In the genomic region with DNA sequence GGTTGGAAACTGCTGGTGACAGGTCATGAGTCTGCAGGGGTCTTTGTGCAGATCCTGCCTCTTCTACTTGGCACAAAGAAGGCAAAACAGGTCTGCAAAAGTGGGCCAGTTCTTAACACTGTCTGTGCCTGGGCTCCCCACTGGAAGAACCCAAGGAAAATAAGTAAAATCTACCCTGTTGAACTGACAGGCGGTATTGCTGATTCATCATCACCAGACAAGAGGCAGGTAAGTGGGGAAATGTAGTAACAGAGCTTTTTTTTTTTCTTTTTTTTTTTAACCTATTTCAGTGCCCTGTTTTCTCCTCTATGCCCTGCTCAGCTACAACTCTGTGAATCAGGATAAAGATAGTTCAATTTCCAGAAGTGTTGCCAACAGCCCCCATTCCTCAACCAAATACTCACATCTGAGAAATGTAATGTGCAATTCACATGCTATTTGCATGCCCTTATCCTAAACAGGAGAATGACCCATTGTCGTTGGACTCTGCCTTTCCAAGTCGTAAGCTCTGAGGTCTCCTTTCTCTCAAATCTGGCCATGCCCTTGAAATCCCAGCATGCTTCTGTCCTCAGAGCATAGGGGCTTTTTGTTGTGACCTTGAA, we compare ENCODE assay signal across 22 cellular contexts.
DNase-seq lines count a peak whose midpoint lies in the region; FAIRE-seq and TF ChIP-seq lines count a peak whose summit lies in the region.
"Had no signal": no experiment of that assay in that cellular context is flagged by ENCODE, and none has a peak within 500 bp of the region (broad histone marks: within the 10 kb centered on the region; RNA-seq: fewer than 3 reads in every experiment).

No MANE protein-coding gene starts in this region.

- H3K36me3 ChIP-seq in PC-9 (ENCODE audit: low read depth) = no peaks in the 10 kb centered on the region
- H3K36me3 ChIP-seq in H1 (ENCODE audit: control insufficient read depth in 2 of 4, insufficient read depth in 4 of 4, low read length in 3 of 4) = no peaks in the 10 kb centered on the region
- H3K36me3 ChIP-seq in trophoblast cell (ENCODE audit: control insufficient read depth in 1 of 2, insufficient read depth in 2 of 2, low read length in 2 of 2) = no peaks in the 10 kb centered on the region
- no peaks in the 10 kb centered on the region for H3K36me3 ChIP-seq in tibial nerve
- H3K36me3 ChIP-seq: MG63 had no signal

- H3K4me1 ChIP-seq in PC-9 (replicated peaks; ENCODE audit: insufficient read depth) (peaks cover 39% of the 10 kb centered on the region), H1 (replicated peaks in 1 of 4; ENCODE audit: control insufficient read depth in 3 of 4, insufficient read depth in 4 of 4, low read length in 3 of 4) (peaks cover 0 to 3% (median 0%) of the 10 kb centered on the region in 4 experiments; a peak in 1 of 7 replicates), trophoblast cell (ENCODE audit: control insufficient read depth in 1 of 2, insufficient read depth in 2 of 2, low read length in 2 of 2) (peaks cover 0 to 3% of the 10 kb centered on the region in 2 experiments), tibial nerve (peaks cover 0 to 1% (median 0%) of the 10 kb centered on the region in 4 donors)

- no peak for TF ChIP-seq EP300 in H1 (IDR thresholded peaks at IDR 0.05; ENCODE audit: borderline replicate concordance in 1 of 2, low read depth in 2 of 2, low read length in 2 of 2)
- no peak for TF ChIP-seq EP300 in tibial nerve (IDR thresholded peaks at IDR 0.05)

- no peak for TF ChIP-seq RAD21 in H1 (IDR thresholded peaks at IDR 0.05 in 1 of 2, conservative IDR thresholded peaks at IDR 0.05 in 1 of 2; ENCODE audit: low read depth in 2 of 2, low read length in 2 of 2)

- H3K56ac ChIP-seq in H1 (replicated peaks; ENCODE audit: insufficient read length, low read depth, low read length) = no peak overlapping the region

- no peak for TF ChIP-seq CTCF in PC-9 (conservative IDR thresholded peaks at IDR 0.05)
- TF ChIP-seq CTCF in H1 (IDR thresholded peaks at IDR 0.05; ENCODE audit: control extremely low read depth in 1 of 3, insufficient read depth in 1 of 3, low read depth in 1 of 3, low read length in 3 of 3) = no peak
- no peak for TF ChIP-seq CTCF in tibial nerve (IDR thresholded peaks at IDR 0.05)

- H3F3A ChIP-seq in PC-9 (ENCODE audit: insufficient read depth, low read depth) = peaks cover 22% of the 10 kb centered on the region

- H2BK120ac ChIP-seq in H1 (replicated peaks; ENCODE audit: low read depth, low read length) (no peak overlapping the region), trophoblast cell (ENCODE audit: insufficient read depth, low read length, poor library complexity) (no peak overlapping the region)

- H2BK20ac ChIP-seq in H1 (ENCODE audit: low read length) = 0 out of 2 replicates have a peak overlapping the region, but pooled peaks have one; percentile 69

- no peak overlapping the region for H2BK15ac ChIP-seq in H1 (ENCODE audit: low read length)

- H4K5ac ChIP-seq in H1 (ENCODE audit: insufficient read length, low read depth, low read length) = no peak overlapping the region

- WGBS in H1 (ENCODE audit: extremely low coverage in 1 of 2, insufficient coverage in 1 of 2, insufficient read length in 1 of 2, insufficient replicate concordance in 2 of 2, low coverage in 1 of 2, low lambda C conversion rate in 2 of 2, missing lambda C conversion rate in 1 of 2), 2 experiments = 88% methylated on average over 3 of the region's 3 CpGs; no CpG with 5 or more reads in 1 of the 2 experiments
- WGBS in trophoblast cell (ENCODE audit: extremely low coverage, insufficient coverage, insufficient read length) = no CpG with 5 or more reads among the region's 3 CpGs
- 69 to 76% methylated on average over 3 of the region's 3 CpGs for WGBS in tibial nerve, 2 donors

- no peaks in the 10 kb centered on the region for H3K27me3 Mint-ChIP-seq in activated T-helper 2 cell treated with anti-CD3 and anti-CD28 coated beads, Interferon-gamma antibody, Interleukin-2, Interleukin-4, amounts not matched to agents 10 μg/mL and 5 μg/mL and 100 μg/mL, durations not matched to agents 14 hours and 24 hours and 36 hours (ENCODE audit: low read depth)

- FAIRE-seq in H1 (lab: Jason Lieb, UNC) = no peak
- FAIRE-seq: GM12878, GM19239 had no signal

- H3K4me2 ChIP-seq in PC-9 = 0 out of 2 replicates have a peak overlapping the region, but pooled peaks have one; percentile 10
- H3K4me2 ChIP-seq in H1 (ENCODE audit: insufficient read depth in 1 of 2, low read depth in 2 of 2, low read length in 2 of 2) = no peak overlapping the region
- no peak overlapping the region for H3K4me2 ChIP-seq in trophoblast cell (ENCODE audit: low read length)
- H3K4me2 ChIP-seq: GM23338 had no signal

- H3K23ac ChIP-seq in H1 (ENCODE audit: insufficient read length) = no peak overlapping the region
- no peak overlapping the region for H3K23ac ChIP-seq in trophoblast cell (ENCODE audit: low read length)

- H3K27ac ChIP-seq in PC-9 (peak overlapping the region; percentile 53), H1 (ENCODE audit: low read depth, low read length) (no peak overlapping the region), trophoblast cell (ENCODE audit: low read depth, low read length) (no peak overlapping the region), tibial nerve (no peak overlapping the region)

- no peak overlapping the region for H4K8ac ChIP-seq in H1 (ENCODE audit: extremely low read depth, insufficient read depth, low read length)
- no peak overlapping the region for H4K8ac ChIP-seq in trophoblast cell (ENCODE audit: low read depth, low read length)

- DNase-seq in ELR (ENCODE audit: low read depth) (peak; percentile 52), PC-9 (no peak), H1 (ENCODE audit: low read depth in 1 of 2, low spot score in 2 of 2) (no peak), trophoblast cell (peak; percentile 13 to 53), tibial nerve (ENCODE audit: low spot score in 2 of 2) (no peak), hepatic stellate cell (ENCODE audit: low spot score) (no peak)
- DNase-seq in activated T-helper 2 cell treated with anti-CD3 and anti-CD28 coated beads, Interferon-gamma antibody, Interleukin-2, Interleukin-4, amounts not matched to agents 10 μg/mL and 5 μg/mL and 100 μg/mL, durations not matched to agents 14 hours and 24 hours and 36 hours (ENCODE audit: low spot score) = no peak
- no peak for DNase-seq in stimulated activated CD4-positive, alpha-beta T cell treated with anti-CD3 and anti-CD28 coated beads, Interleukin-2, amount 100 ng/mL, for 24 hours
- DNase-seq: DMS 273 treated with DMSO at 0.1 percent for 48 hours; Karpas-422; NCI-H1048; NCI-H1436; NCI-H2029; NCI-H446 treated with DMSO at 0.1 percent for 48 hours; NCI-H748 treated with DMSO at 0.1 percent for 48 hours; NK-92 treated with Interleukin-12 subunit alpha and Interleukin-12 subunit beta, amount 100 ng/mL, for 24 hours; SHP77 treated with DMSO at 0.1 percent for 48 hours had no signal

- CTCF ChIA-PET in PC-9 (lab: Charles Lee) (no interaction called here), H1 (lab: Charles Lee; ENCODE audit: partially characterized antibody) (interaction anchor here (1.2 to 1.9 kb wide), 3 partner anchors 12 to 24 kb away, joined by 3 to 4 read pairs (median 3); no protein-coding TSS in a partner anchor)

- peaks cover 11% of the 10 kb centered on the region for H3K9me3 Mint-ChIP-seq in activated T-helper 2 cell treated with anti-CD3 and anti-CD28 coated beads, Interferon-gamma antibody, Interleukin-2, Interleukin-4, amounts not matched to agents 10 μg/mL and 5 μg/mL and 100 μg/mL, durations not matched to agents 14 hours and 24 hours and 36 hours
- H3K9me3 Mint-ChIP-seq: GM23338 had no signal

- H2BK12ac ChIP-seq in H1 (ENCODE audit: low read depth, low read length) (no peak overlapping the region), trophoblast cell (ENCODE audit: low read length) (no peak overlapping the region)

- H4K12ac ChIP-seq in trophoblast cell (ENCODE audit: low read depth, low read length) = no peak overlapping the region

- H2BK5ac ChIP-seq in H1 (ENCODE audit: low read depth, low read length) (no peak overlapping the region), trophoblast cell (ENCODE audit: low read depth, low read length, poor library complexity) (no peak overlapping the region)

- POLR2A ChIA-PET in PC-9 (lab: Charles Lee; ENCODE audit: unreplicated experiment) = interaction anchor here (0.6 to 0.7 kb wide), 4 partner anchors 19 to 371 kb away, joined by 4 to 6 read pairs (median 4); no protein-coding TSS in a partner anchor
- POLR2A ChIA-PET in H1 (lab: Charles Lee; ENCODE audit: partially characterized antibody) = interaction anchor here (1.2 kb wide), 1 partner anchor 16 kb away, joined by 3 read pairs; no protein-coding TSS in a partner anchor

- H3K79me2 ChIP-seq in PC-9 (ENCODE audit: low read depth) = no peaks in the 10 kb centered on the region
- no peaks in the 10 kb centered on the region for H3K79me2 ChIP-seq in H1 (ENCODE audit: control insufficient read depth in 1 of 2, insufficient read depth in 2 of 2, low read length in 2 of 2)
- H3K79me2 ChIP-seq in trophoblast cell (ENCODE audit: control insufficient read depth, insufficient read depth, low read length, poor library complexity) = no peaks in the 10 kb centered on the region

- BruUV-seq in PC-9 (replicated peaks; lab: Mats Ljungman, UMichigan) = no TSS peak

- H3K4ac ChIP-seq in H1 (replicated peaks; ENCODE audit: insufficient read length, low read depth, low read length) (no peak overlapping the region), trophoblast cell (ENCODE audit: low read depth, low read length) (no peak overlapping the region)

- no peaks in the 10 kb centered on the region for H3K9me2 ChIP-seq in PC-9 (ENCODE audit: insufficient read depth)

- no peak overlapping the region for H3K4me3 ChIP-seq in PC-9
- no peak overlapping the region for H3K4me3 ChIP-seq in H1 (ENCODE audit: extremely low read depth in 1 of 4, insufficient read depth in 2 of 4, low read depth in 3 of 4, low read length in 4 of 4)
- no peak overlapping the region for H3K4me3 ChIP-seq in trophoblast cell (ENCODE audit: low read depth, low read length)
- H3K4me3 ChIP-seq in tibial nerve = no peak overlapping the region
- H3K4me3 ChIP-seq: GM12878, GM23338, MG63 had no signal

- H3K27ac Mint-ChIP-seq in activated T-helper 2 cell treated with anti-CD3 and anti-CD28 coated beads, Interferon-gamma antibody, Interleukin-2, Interleukin-4, amounts not matched to agents 10 μg/mL and 5 μg/mL and 100 μg/mL, durations not matched to agents 14 hours and 24 hours and 36 hours = no peak overlapping the region
- H3K27ac Mint-ChIP-seq: CD14-positive monocyte, GM23338 had no signal

- H4K91ac ChIP-seq in H1 (replicated peaks; ENCODE audit: insufficient read length, low read length) (no peak overlapping the region), trophoblast cell (ENCODE audit: low read depth, low read length) (no peak overlapping the region)

- no peaks in the 10 kb centered on the region for H3K4me1 Mint-ChIP-seq in activated T-helper 2 cell treated with anti-CD3 and anti-CD28 coated beads, Interferon-gamma antibody, Interleukin-2, Interleukin-4, amounts not matched to agents 10 μg/mL and 5 μg/mL and 100 μg/mL, durations not matched to agents 14 hours and 24 hours and 36 hours (ENCODE audit: low read depth)
- H3K4me1 Mint-ChIP-seq: CD14-positive monocyte had no signal

- H3K79me1 ChIP-seq in H1 (ENCODE audit: low read depth, low read length) (no peaks in the 10 kb centered on the region), trophoblast cell (ENCODE audit: low read length) (no peaks in the 10 kb centered on the region)

- no peaks in the 10 kb centered on the region for H3K36me3 Mint-ChIP-seq in activated T-helper 2 cell treated with anti-CD3 and anti-CD28 coated beads, Interferon-gamma antibody, Interleukin-2, Interleukin-4, amounts not matched to agents 10 μg/mL and 5 μg/mL and 100 μg/mL, durations not matched to agents 14 hours and 24 hours and 36 hours (ENCODE audit: low read depth)
- H3K36me3 Mint-ChIP-seq: CD14-positive monocyte had no signal

- intact Hi-C loops in PC-9 (cut with micrococcal nuclease; ENCODE audit: unreplicated experiment) = loop anchor here (1.0 to 2.0 kb wide), 4 partner anchors 19 to 232 kb away; no protein-coding TSS in a partner anchor
- intact Hi-C loops in activated T-helper 2 cell treated with anti-CD3 and anti-CD28 coated beads, Interferon-gamma antibody, Interleukin-2, Interleukin-4, amounts not matched to agents 10 μg/mL and 5 μg/mL and 100 μg/mL, durations not matched to agents 14 hours and 24 hours and 36 hours (cut with micrococcal nuclease) = no loop called here

- no peak overlapping the region for H3K14ac ChIP-seq in H1 (ENCODE audit: insufficient read length)
- H3K14ac ChIP-seq in trophoblast cell (ENCODE audit: low read length) = no peak overlapping the region

- H3K27me3 ChIP-seq in PC-9 (ENCODE audit: insufficient read depth, low read depth) = no peaks in the 10 kb centered on the region
- no peaks in the 10 kb centered on the region; a peak in 1 of 7 replicates for H3K27me3 ChIP-seq in H1 (replicated peaks in 1 of 4; ENCODE audit: control insufficient read depth in 3 of 4, extremely low read depth in 1 of 4, insufficient read depth in 3 of 4, low read length in 3 of 4)
- no peaks in the 10 kb centered on the region for H3K27me3 ChIP-seq in trophoblast cell (ENCODE audit: insufficient read depth, low read length)
- H3K27me3 ChIP-seq in tibial nerve = no peaks in the 10 kb centered on the region
- H3K27me3 ChIP-seq: MG63 had no signal

- H3K4me3 Mint-ChIP-seq in activated T-helper 2 cell treated with anti-CD3 and anti-CD28 coated beads, Interferon-gamma antibody, Interleukin-2, Interleukin-4, amounts not matched to agents 10 μg/mL and 5 μg/mL and 100 μg/mL, durations not matched to agents 14 hours and 24 hours and 36 hours (ENCODE audit: low read depth) = no peak overlapping the region
- H3K4me3 Mint-ChIP-seq: CD14-positive monocyte, GM23338 had no signal

- H3K18ac ChIP-seq in H1 (ENCODE audit: extremely low read depth, low read length) (no peak overlapping the region), trophoblast cell (ENCODE audit: low read length) (no peak overlapping the region)

- H3K9ac ChIP-seq in H1 (replicated peaks in 1 of 4; ENCODE audit: extremely low read depth in 1 of 4, low read depth in 3 of 4, low read length in 3 of 4) = no peak overlapping the region
- H3K9ac ChIP-seq in trophoblast cell (ENCODE audit: low read length) = no peak overlapping the region

- H3K9me3 ChIP-seq in PC-9 (ENCODE audit: insufficient read depth, low read depth) (no peaks in the 10 kb centered on the region; the same call in 1 of the 2 replicates), H1 (ENCODE audit: insufficient read depth in 2 of 2, low read depth in 1 of 2, low read length in 1 of 2) (no peaks in the 10 kb centered on the region), trophoblast cell (ENCODE audit: insufficient read depth, low read depth, low read length) (no peaks in the 10 kb centered on the region), tibial nerve (peaks cover 0 to 14% (median 0%) of the 10 kb centered on the region in 4 donors)

- TF ChIP-seq POLR2A in H1 (IDR thresholded peaks at IDR 0.05; ENCODE audit: control extremely low read depth in 1 of 2, low read depth in 2 of 2, low read length in 2 of 2) (no peak), tibial nerve (IDR thresholded peaks at IDR 0.05) (no peak)

- no peak overlapping the region for H2AFZ ChIP-seq in PC-9
- no peak overlapping the region for H2AFZ ChIP-seq in H1 (ENCODE audit: low read length)
- H2AFZ ChIP-seq in trophoblast cell (ENCODE audit: insufficient read depth, low read length, poor library complexity) = no peak overlapping the region
- H2AFZ ChIP-seq: GM23338 had no signal

- no peaks in the 10 kb centered on the region for H4K20me1 ChIP-seq in PC-9 (ENCODE audit: insufficient read depth)
- H4K20me1 ChIP-seq in H1 (replicated peaks in 1 of 2; ENCODE audit: control insufficient read depth in 1 of 2, insufficient read depth in 2 of 2, low read length in 2 of 2) = no peaks in the 10 kb centered on the region

- no peaks in the 10 kb centered on the region for H3K23me2 ChIP-seq in H1 (ENCODE audit: low read depth, low read length)

- no peak overlapping the region for H2AK5ac ChIP-seq in H1 (ENCODE audit: low read depth, low read length)
- no peak overlapping the region for H2AK5ac ChIP-seq in trophoblast cell (ENCODE audit: low read length)

Comparison
In these comparisons a context has a peak if more than half of its experiments do, and no peak if none do; other contexts are left out.
1. DNase-seq: peak in ELR (single experiment) and trophoblast cell (2 of 2); none in PC-9 (0 of 2), H1 (0 of 2), activated T-helper 2 cell treated with anti-CD3 and anti-CD28 coated beads, Interferon-gamma antibody, Interleukin-2, Interleukin-4, amounts not matched to agents 10 μg/mL and 5 μg/mL and 100 μg/mL, durations not matched to agents 14 hours and 24 hours and 36 hours (single experiment), tibial nerve (0 of 2), hepatic stellate cell (single experiment) and stimulated activated CD4-positive, alpha-beta T cell treated with anti-CD3 and anti-CD28 coated beads, Interleukin-2, amount 100 ng/mL, for 24 hours (0 of 2).